In the genomic region with DNA sequence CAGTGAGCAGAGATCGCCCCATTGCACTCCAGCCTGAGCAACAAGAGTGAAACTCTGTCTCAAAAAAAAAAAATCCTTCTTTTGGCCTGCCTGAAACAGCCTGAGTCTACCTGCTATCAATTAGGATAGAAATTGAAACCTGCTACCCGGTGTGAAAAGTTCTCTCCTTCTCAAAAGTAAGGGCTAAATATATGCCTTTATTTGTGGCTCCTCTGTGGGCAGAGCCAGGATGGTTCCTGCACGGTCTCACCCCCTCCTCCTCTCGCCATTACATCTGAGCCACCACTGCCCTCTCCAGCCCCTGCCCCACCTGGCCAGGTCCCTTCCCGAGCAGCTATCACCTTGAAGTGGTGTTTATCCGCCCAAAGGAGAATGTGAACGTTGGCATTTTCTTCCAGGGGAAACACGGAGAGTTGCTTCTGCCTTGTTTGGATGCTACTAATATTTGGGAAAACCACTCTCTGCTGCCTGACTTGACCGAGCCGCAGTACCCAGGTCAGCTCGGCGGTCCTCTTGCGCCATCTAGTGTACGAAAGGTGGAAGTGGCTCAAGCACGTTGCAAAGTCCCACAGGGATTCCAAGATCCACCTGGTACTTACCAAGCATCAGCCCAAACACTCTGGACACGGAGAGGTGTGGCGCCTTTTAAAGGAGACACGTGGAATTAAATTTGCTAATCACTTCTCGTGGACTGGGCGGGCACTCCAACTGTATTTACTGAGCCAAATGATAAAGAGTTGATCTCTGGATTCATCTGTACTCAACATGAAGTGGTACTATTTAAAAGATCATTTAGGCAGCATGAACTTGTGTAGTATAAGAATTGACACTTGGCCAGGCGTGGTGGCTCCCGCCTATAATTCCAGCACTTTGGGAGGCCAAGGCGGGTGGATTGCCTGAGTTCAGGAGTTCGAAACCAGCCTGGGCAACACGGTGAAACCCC, we compare ENCODE assay signal across 1 cellular context.
A peak's percentile ranks its signal among the peaks of the same experiment; 100 is the strongest.
TF ChIP-seq lines count a peak whose summit lies in the region.

No MANE protein-coding gene starts in this region.

TF ChIP-seq in IMR-90, 13 proteins besides CTCF, POLR2A, EP300 and RAD21:
- no peak for TF ChIP-seq CHD1 (IDR thresholded peaks at IDR 0.05; ENCODE audit: low read depth, low read length)
- no peak for TF ChIP-seq NFE2L2 (IDR thresholded peaks at IDR 0.05; ENCODE audit: low read depth, low read length)
- TF ChIP-seq CEBPB (IDR thresholded peaks at IDR 0.05; ENCODE audit: low read depth, low read length): peak; percentile 53
- no peak for TF ChIP-seq MAZ (IDR thresholded peaks at IDR 0.05; ENCODE audit: borderline replicate concordance, low read depth, low read length)
- no peak for TF ChIP-seq BHLHE40 (IDR thresholded peaks at IDR 0.05; ENCODE audit: low read depth, low read length)
- TF ChIP-seq MAFK (IDR thresholded peaks at IDR 0.05; ENCODE audit: low read depth, low read length): no peak
- no peak for TF ChIP-seq ELK1 (IDR thresholded peaks at IDR 0.05; ENCODE audit: borderline replicate concordance, low read depth, low read length)
- TF ChIP-seq, protein P1, sequence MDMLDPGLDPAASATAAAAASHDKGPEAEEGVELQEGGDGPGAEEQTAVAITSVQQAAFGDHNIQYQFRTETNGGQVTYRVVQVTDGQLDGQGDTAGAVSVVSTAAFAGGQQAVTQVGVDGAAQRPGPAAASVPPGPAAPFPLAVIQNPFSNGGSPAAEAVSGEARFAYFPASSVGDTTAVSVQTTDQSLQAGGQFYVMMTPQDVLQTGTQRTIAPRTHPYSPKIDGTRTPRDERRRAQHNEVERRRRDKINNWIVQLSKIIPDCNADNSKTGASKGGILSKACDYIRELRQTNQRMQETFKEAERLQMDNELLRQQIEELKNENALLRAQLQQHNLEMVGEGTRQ (IDR thresholded peaks at IDR 0.05; ENCODE audit: low read depth, low read length): no peak
- peak; percentile 86 for TF ChIP-seq SMC3 (IDR thresholded peaks at IDR 0.05; ENCODE audit: low read depth, low read length)
- no peak for TF ChIP-seq FOS (IDR thresholded peaks at IDR 0.05; ENCODE audit: low read depth, low read length)
- TF ChIP-seq RCOR1 (IDR thresholded peaks at IDR 0.05; ENCODE audit: insufficient replicate concordance, low read length): no peak
- TF ChIP-seq RFX5 (IDR thresholded peaks at IDR 0.05; ENCODE audit: low read depth, low read length): no peak
